ENCODE assay signal across 14 cellular contexts in the genomic region with DNA sequence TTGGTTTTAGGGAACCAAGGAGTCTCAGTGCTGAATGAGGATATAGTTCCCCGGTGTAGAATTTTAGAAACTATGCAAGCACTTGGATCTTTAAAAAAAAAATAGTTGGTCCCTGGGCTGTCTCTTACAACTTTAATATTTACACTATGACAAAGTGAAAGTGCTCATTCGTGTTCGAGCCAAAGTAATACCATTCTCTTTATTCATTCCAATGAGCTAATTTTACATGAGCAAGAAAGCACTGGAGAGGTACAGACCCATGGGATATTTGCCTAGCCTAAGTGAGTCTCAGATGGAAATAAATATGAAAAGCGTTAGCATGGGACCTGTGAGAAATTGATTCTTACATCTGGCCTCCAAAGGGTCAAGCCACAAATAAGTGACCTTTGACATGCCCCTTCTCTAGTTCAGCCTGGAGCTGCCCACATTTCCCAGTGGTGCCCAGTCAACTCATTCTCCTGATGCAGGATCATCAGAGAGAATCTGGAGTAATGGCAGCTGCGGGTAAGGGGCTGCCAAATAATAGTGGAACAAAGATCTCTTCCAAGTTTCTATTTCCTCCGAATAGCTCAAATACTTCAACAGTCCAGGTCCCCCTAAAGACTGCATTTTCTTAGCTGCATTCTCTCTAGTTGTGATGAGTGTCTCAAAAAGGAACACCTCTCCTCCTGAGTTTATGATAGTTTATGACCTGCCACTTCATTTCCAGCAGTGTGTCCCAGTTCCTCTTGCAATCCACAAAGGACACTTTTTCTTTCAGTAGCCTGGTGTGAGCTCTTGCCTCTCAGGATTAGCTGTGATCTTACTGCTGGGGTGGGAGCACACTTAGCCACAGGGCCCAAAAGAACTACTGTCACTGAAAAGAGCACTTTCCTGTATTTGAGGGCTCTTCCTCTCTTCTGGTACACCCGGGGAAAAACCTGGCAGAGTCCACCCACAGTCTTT.
DNase-seq lines count a peak whose midpoint lies in the region; ATAC-seq and TF ChIP-seq lines count a peak whose summit lies in the region.
"Had no signal": no experiment of that assay in that cellular context is flagged by ENCODE, and none has a peak within 500 bp of the region (broad histone marks: within the 10 kb centered on the region; RNA-seq: fewer than 3 reads in every experiment).

No MANE protein-coding gene starts in this region.

- H3K4me1 ChIP-seq in osteoblast (ENCODE audit: insufficient read depth, low read length) (peaks cover 19% of the 10 kb centered on the region), sigmoid colon (peaks cover 0 to 19% (median 13%) of the 10 kb centered on the region in 4 donors)

- CTCF ChIA-PET in Calu3 (lab: Charles Lee): interaction anchor here (0.7 to 2.5 kb wide), 4 partner anchors 9 to 272 kb away, joined by 3 to 14 read pairs (median 3); no protein-coding TSS in a partner anchor

- H3K27ac ChIP-seq in osteoblast (ENCODE audit: low read depth, low read length) (peak overlapping the region; percentile 11), sigmoid colon (peak overlapping the region in 2 of 4 donors; percentile 13 to 63), WERI-Rb-1 (no peak overlapping the region)
- H3K27ac ChIP-seq: BLaER1 treated with 17β-estradiol and CSF1 and Interleukin-3, amounts not matched to agents 10 nM and 100 nM had no signal

- DNase-seq in Calu3: no peak
- peak; percentile 58 for DNase-seq in MG63
- DNase-seq in epithelial cell of esophagus (ENCODE audit: low read depth): peak; percentile 64
- DNase-seq in osteoblast (ENCODE audit: insufficient read length, low spot score, missing footprints): peak; percentile 90
- DNase-seq in stimulated activated CD4-positive, alpha-beta T cell treated with anti-CD3 and anti-CD28 coated beads, Interleukin-2, amount 100 ng/mL, for 48 hours: no peak
- no peak for DNase-seq in sigmoid colon
- no peak for DNase-seq in WERI-Rb-1
- DNase-seq in effector memory CD8-positive, alpha-beta T cell: no peak
- DNase-seq: cortex of kidney, NCI-H446 treated with DMSO at 0.1 percent for 48 hours, RPMI8226 had no signal

- no peaks in the 10 kb centered on the region for H3K9me3 Mint-ChIP-seq in Calu3 (ENCODE audit: low read depth, unreplicated experiment)
- H3K9me3 Mint-ChIP-seq in effector memory CD8-positive, alpha-beta T cell: no peaks in the 10 kb centered on the region
- H3K9me3 Mint-ChIP-seq: stimulated activated naive CD8-positive, alpha-beta T cell treated with anti-CD3 and anti-CD28 coated beads, Interleukin-15, Interleukin-2, amounts not matched to agents 100 ng/mL and 50 ng/mL, for 24 hours had no signal

- H3K4me3 ChIP-seq in MG63 (no peak overlapping the region), epithelial cell of esophagus (ENCODE audit: low read length) (no peak overlapping the region), osteoblast (ENCODE audit: insufficient read depth, low read length) (peak overlapping the region; percentile 51), sigmoid colon (peak overlapping the region in 1 of 4 donors; percentile 10), WERI-Rb-1 (ENCODE audit: low read depth, low read length) (no peak overlapping the region)
- H3K4me3 ChIP-seq: BLaER1 treated with 17β-estradiol and CSF1 and Interleukin-3, amounts not matched to agents 10 nM and 100 nM had no signal

- no peak for TF ChIP-seq POLR2A in sigmoid colon (IDR thresholded peaks at IDR 0.05)

- H3K27me3 Mint-ChIP-seq in Calu3 (ENCODE audit: unreplicated experiment): no peaks in the 10 kb centered on the region
- no peaks in the 10 kb centered on the region for H3K27me3 Mint-ChIP-seq in effector memory CD8-positive, alpha-beta T cell
- H3K27me3 Mint-ChIP-seq: stimulated activated naive CD8-positive, alpha-beta T cell treated with anti-CD3 and anti-CD28 coated beads, Interleukin-15, Interleukin-2, amounts not matched to agents 100 ng/mL and 50 ng/mL, for 24 hours had no signal

- intact Hi-C loops in Calu3 (cut with micrococcal nuclease; ENCODE audit: unreplicated experiment) (no loop called here), sigmoid colon (cut with DNase I) (no loop called here)

- no peaks in the 10 kb centered on the region for H4K20me1 ChIP-seq in osteoblast (ENCODE audit: insufficient read depth, low read length)
- H4K20me1 ChIP-seq: BLaER1 treated with 17β-estradiol and CSF1 and Interleukin-3, amounts not matched to agents 10 nM and 100 nM had no signal

- H3K36me3 ChIP-seq in MG63 (no peaks in the 10 kb centered on the region), osteoblast (ENCODE audit: insufficient read depth, low read length) (no peaks in the 10 kb centered on the region), sigmoid colon (no peaks in the 10 kb centered on the region), WERI-Rb-1 (no peaks in the 10 kb centered on the region)
- H3K36me3 ChIP-seq: BLaER1 treated with 17β-estradiol and CSF1 and Interleukin-3, amounts not matched to agents 10 nM and 100 nM had no signal

- BruUV-seq in Calu3 (replicated peaks; lab: Mats Ljungman, UMichigan): no TSS peak

- H3K4me1 Mint-ChIP-seq in Calu3 (ENCODE audit: low read depth, unreplicated experiment): peaks cover 34% of the 10 kb centered on the region
- H3K4me1 Mint-ChIP-seq in effector memory CD8-positive, alpha-beta T cell (ENCODE audit: low read depth in 2 of 2): no peaks in the 10 kb centered on the region

- no peak for TF ChIP-seq CTCF in Calu3 (IDR thresholded peaks at IDR 0.05; ENCODE audit: unreplicated experiment)
- no peak for TF ChIP-seq CTCF in epithelial cell of esophagus (IDR thresholded peaks at IDR 0.05; ENCODE audit: insufficient read depth, low read depth, low read length, missing control alignments)
- no peak for TF ChIP-seq CTCF in osteoblast (IDR thresholded peaks at IDR 0.05; ENCODE audit: extremely low read depth, low read depth, low read length)
- TF ChIP-seq CTCF in sigmoid colon (IDR thresholded peaks at IDR 0.05): no peak
- TF ChIP-seq CTCF in WERI-Rb-1 (IDR thresholded peaks at IDR 0.05; ENCODE audit: low read depth, low read length): no peak

- H3K27me3 ChIP-seq in MG63 (no peaks in the 10 kb centered on the region; the same call in 1 of the 2 replicates), osteoblast (ENCODE audit: insufficient read depth, low read length) (peaks cover 51% of the 10 kb centered on the region), sigmoid colon (no peaks in the 10 kb centered on the region), WERI-Rb-1 (ENCODE audit: insufficient read depth, low read depth, severe bottlenecking) (peaks cover 60% of the 10 kb centered on the region)

- no peak overlapping the region for H3K27ac Mint-ChIP-seq in Calu3 (ENCODE audit: unreplicated experiment)
- H3K27ac Mint-ChIP-seq in effector memory CD8-positive, alpha-beta T cell: no peak overlapping the region
- H3K27ac Mint-ChIP-seq: stimulated activated naive CD8-positive, alpha-beta T cell treated with anti-CD3 and anti-CD28 coated beads, Interleukin-15, Interleukin-2, amounts not matched to agents 100 ng/mL and 50 ng/mL, for 24 hours had no signal

- no peaks in the 10 kb centered on the region for H3K79me2 ChIP-seq in osteoblast (ENCODE audit: insufficient read depth, low read length)

- no peaks in the 10 kb centered on the region for H3K9me3 ChIP-seq in MG63
- no peaks in the 10 kb centered on the region for H3K9me3 ChIP-seq in osteoblast (ENCODE audit: low read depth, low read length)
- H3K9me3 ChIP-seq in sigmoid colon: no peaks in the 10 kb centered on the region
- no peaks in the 10 kb centered on the region for H3K9me3 ChIP-seq in WERI-Rb-1 (ENCODE audit: severe bottlenecking)
- H3K9me3 ChIP-seq: BLaER1 treated with 17β-estradiol and CSF1 and Interleukin-3, amounts not matched to agents 10 nM and 100 nM had no signal

- peak overlapping the region; percentile 23 for H2AFZ ChIP-seq in osteoblast (ENCODE audit: low read length)

- WGBS in sigmoid colon, 2 donors: 65 to 66% methylated on average over 7 of the region's 7 CpGs

- H3K36me3 Mint-ChIP-seq in Calu3 (ENCODE audit: insufficient read depth, unreplicated experiment): no peaks in the 10 kb centered on the region
- H3K36me3 Mint-ChIP-seq in effector memory CD8-positive, alpha-beta T cell (ENCODE audit: insufficient read depth): no peaks in the 10 kb centered on the region

- no peak for ATAC-seq in effector memory CD8-positive, alpha-beta T cell (replicated peaks)
- ATAC-seq: HCT116 had no signal

- TF ChIP-seq EP300 in sigmoid colon (IDR thresholded peaks at IDR 0.05): no peak

- peak overlapping the region; percentile 65 for H3K4me2 ChIP-seq in osteoblast (ENCODE audit: insufficient read depth, low read length)
- H3K4me2 ChIP-seq: BLaER1 treated with 17β-estradiol and CSF1 and Interleukin-3, amounts not matched to agents 10 nM and 100 nM had no signal

- peak overlapping the region; percentile 36 for H3K4me3 Mint-ChIP-seq in Calu3 (ENCODE audit: low read depth, unreplicated experiment)
- H3K4me3 Mint-ChIP-seq in effector memory CD8-positive, alpha-beta T cell: no peak overlapping the region
- H3K4me3 Mint-ChIP-seq: stimulated activated naive CD8-positive, alpha-beta T cell treated with anti-CD3 and anti-CD28 coated beads, Interleukin-15, Interleukin-2, amounts not matched to agents 100 ng/mL and 50 ng/mL, for 24 hours had no signal

Comparison
In these comparisons a context has a peak if more than half of its experiments do, and no peak if none do; other contexts are left out.
1. DNase-seq: peak in MG63 (single experiment), epithelial cell of esophagus (single experiment) and osteoblast (single experiment); none in Calu3 (single experiment), stimulated activated CD4-positive, alpha-beta T cell treated with anti-CD3 and anti-CD28 coated beads, Interleukin-2, amount 100 ng/mL, for 48 hours (0 of 2), sigmoid colon (single experiment), WERI-Rb-1 (single experiment) and effector memory CD8-positive, alpha-beta T cell (0 of 3).